Comparison of ENCODE assay signal across 10 cellular contexts in genomic region chr2:219569635-219570034, GRCh38. TPM values are rescaled to one million over a fixed set of nuclear protein-coding genes. Genes with fewer than 3 reads are reported as not detected.
DNase-seq lines count a peak whose midpoint lies in the region; ATAC-seq and TF ChIP-seq lines count a peak whose summit lies in the region.
"Had no signal": no experiment of that assay in that cellular context is flagged by ENCODE, and none has a peak within 500 bp of the region (broad histone marks: within the 10 kb centered on the region; RNA-seq: fewer than 3 reads in every experiment).

No MANE protein-coding gene starts in this region.

- TF ChIP-seq CTCF in AG04450 (IDR thresholded peaks at IDR 0.05; ENCODE audit: low read depth, low read length) (no peak), HFFc6 (IDR thresholded peaks at IDR 0.05) (no peak), dorsolateral prefrontal cortex (IDR thresholded peaks at IDR 0.05 in 54 of 56, conservative IDR thresholded peaks at IDR 0.05 in 2 of 56; ENCODE audit: low read depth in 1 of 56, partially characterized antibody in 56 of 56) (no peak), nephron (IDR thresholded peaks at IDR 0.05; ENCODE audit: unreplicated experiment in 3 of 3) (no peak)

- DNase-seq in AG04450 (ENCODE audit: low read depth, low spot score) (no peak), HFFc6 (no peak), dorsolateral prefrontal cortex (no peak), G401 (ENCODE audit: low spot score) (no peak)
- no peak for DNase-seq in effector CD4-positive, alpha-beta T cell
- DNase-seq in CD8-positive, alpha-beta memory T cell, result no peak
- DNase-seq: activated naive CD4-positive, alpha-beta T cell treated with anti-CD3 and anti-CD28 coated beads for 36 hours; NCI-H446 treated with DMSO at 0.1 percent for 48 hours had no signal

- CTCF ChIA-PET in AG04450 (lab: Charles Lee), result interaction anchor here (4.6 kb wide), 1 partner anchor 9 kb away, joined by 35 read pairs; no protein-coding TSS in a partner anchor
- CTCF ChIA-PET in CD8-positive, alpha-beta memory T cell (lab: Charles Lee), result no interaction called here

- no peak overlapping the region for H3K27ac Mint-ChIP-seq in HFFc6
- peak overlapping the region; percentile 52 to 90 (median 75) for H3K27ac Mint-ChIP-seq in nephron
- peak overlapping the region in 1 of 8 donors; percentile 8 for H3K27ac Mint-ChIP-seq in CD8-positive, alpha-beta memory T cell
- H3K27ac Mint-ChIP-seq: activated naive CD4-positive, alpha-beta T cell treated with anti-CD3 and anti-CD28 coated beads for 36 hours had no signal

- H3K27ac ChIP-seq in AG04450 (ENCODE audit: low read depth, low read length), result no peak overlapping the region
- H3K27ac ChIP-seq in dorsolateral prefrontal cortex, result peak overlapping the region in 17 of 59 donors; percentile 68 to 90 (median 84)
- no peak overlapping the region for H3K27ac ChIP-seq in CD8-positive, alpha-beta memory T cell (ENCODE audit: low read depth, low read length)

- peaks cover 19% of the 10 kb centered on the region for H3K36me3 Mint-ChIP-seq in HFFc6 (ENCODE audit: low read depth)
- H3K36me3 Mint-ChIP-seq in nephron (ENCODE audit: low read depth), result peaks cover 36% of the 10 kb centered on the region
- no peaks in the 10 kb centered on the region for H3K36me3 Mint-ChIP-seq in CD8-positive, alpha-beta memory T cell

- in situ Hi-C loops in G401 (cut with HindIII; ENCODE audit: low sequenced_read_pairs), result no loop called here

- H3K9me3 Mint-ChIP-seq in HFFc6, result no peaks in the 10 kb centered on the region
- H3K9me3 Mint-ChIP-seq in nephron, result no peaks in the 10 kb centered on the region
- peaks cover 0 to 2% (median 0%) of the 10 kb centered on the region in 5 donors for H3K9me3 Mint-ChIP-seq in CD8-positive, alpha-beta memory T cell
- H3K9me3 Mint-ChIP-seq: activated naive CD4-positive, alpha-beta T cell treated with anti-CD3 and anti-CD28 coated beads for 36 hours had no signal

- no peak for ATAC-seq in HG03097 (IDR thresholded peaks at IDR 0.05; ENCODE audit: low FRiP score, unreplicated experiment)

- POLR2A ChIA-PET in AG04450 (lab: Yijun Ruan, JAX), result no interaction called here
- POLR2A ChIA-PET in CD8-positive, alpha-beta memory T cell (lab: Charles Lee), result no interaction called here

- peak overlapping the region; percentile 76 for H3K4me3 Mint-ChIP-seq in HFFc6
- H3K4me3 Mint-ChIP-seq in nephron, result peak overlapping the region; percentile 78 to 85 (median 85)
- H3K4me3 Mint-ChIP-seq in CD8-positive, alpha-beta memory T cell, result peak overlapping the region in 3 of 7 donors; percentile 39 to 47 (median 42)

- H3K4me1 Mint-ChIP-seq in HFFc6 (ENCODE audit: low read depth), result peaks cover 17% of the 10 kb centered on the region
- peaks cover 44% of the 10 kb centered on the region for H3K4me1 Mint-ChIP-seq in nephron
- peaks cover 0 to 7% (median 0%) of the 10 kb centered on the region in 3 donors for H3K4me1 Mint-ChIP-seq in CD8-positive, alpha-beta memory T cell

- H3K27me3 Mint-ChIP-seq in HFFc6 (ENCODE audit: insufficient read depth), result peaks cover 5% of the 10 kb centered on the region
- peaks cover 4% of the 10 kb centered on the region for H3K27me3 Mint-ChIP-seq in nephron (ENCODE audit: low read depth)
- H3K27me3 Mint-ChIP-seq in CD8-positive, alpha-beta memory T cell, result peaks cover 27 to 59% of the 10 kb centered on the region in 2 donors

- intact Hi-C loops in dorsolateral prefrontal cortex (cut with DNase I), result no loop called here

- peaks cover 4% of the 10 kb centered on the region; the same call in 1 of the 2 replicates for H3K9me3 ChIP-seq in AG04450 (ENCODE audit: control insufficient read depth, insufficient read depth, low read length)
- no peaks in the 10 kb centered on the region for H3K9me3 ChIP-seq in CD8-positive, alpha-beta memory T cell (ENCODE audit: low read length)

- no peaks in the 10 kb centered on the region for H3K4me1 ChIP-seq in CD8-positive, alpha-beta memory T cell (ENCODE audit: insufficient read depth, low read length)

- peak overlapping the region; percentile 68; the same call in 1 of the 2 replicates for H3K4me3 ChIP-seq in AG04450 (ENCODE audit: low read depth, low read length)
- H3K4me3 ChIP-seq in dorsolateral prefrontal cortex, result peak overlapping the region in 45 of 59 donors; percentile 36 to 86 (median 70)
- no peak overlapping the region for H3K4me3 ChIP-seq in CD8-positive, alpha-beta memory T cell (ENCODE audit: low read length)

- H3K27me3 ChIP-seq in AG04450 (ENCODE audit: control insufficient read depth, insufficient read depth, low read length), result peaks cover 6% of the 10 kb centered on the region
- H3K27me3 ChIP-seq in dorsolateral prefrontal cortex, result peaks cover 0 to 27% (median 0%) of the 10 kb centered on the region in 45 donors
- H3K27me3 ChIP-seq in CD8-positive, alpha-beta memory T cell (ENCODE audit: insufficient read depth, low read length, poor library complexity, severe bottlenecking), result peaks cover 12% of the 10 kb centered on the region

- no peaks in the 10 kb centered on the region for H3K36me3 ChIP-seq in CD8-positive, alpha-beta memory T cell (ENCODE audit: insufficient read depth, low read length)

RNA-seq across cellular contexts. Expression of gene OBSL1, which starts 1.7 kb away (rescaled TPM):
- polyA plus RNA-seq in AG04450 (2011; rRNA removed), result 35.5 and 46.8 TPM in 2 replicates
- 58.9 and 74.4 TPM in 2 replicates for polyA minus RNA-seq in AG04450 (2011; rRNA and poly(A)+ RNA removed)
- 10 to 100 TPM; 60.0 to 85.2 (median 65.8) TPM for total RNA-seq in HFFc6 (2021; fragmentation: NEBNext Ultra II Directional; extraction: Animal tissue kit (Norgen Biotek cat#: 25700))
- 100 to 1,000 TPM in 54 of 120 experiments, 10 to 100 TPM in 66; 54.9 to 144 (median 98.1) TPM for total RNA-seq in dorsolateral prefrontal cortex
- total RNA-seq in G401 (2014; rRNA removed; shearing (Covaris generic)), result 106 and 117 TPM in 2 replicates
- total RNA-seq in CD8-positive, alpha-beta memory T cell, result under 1 TPM; 0.48 to 0.69 TPM
- polyA plus RNA-seq in CD8-positive, alpha-beta memory T cell, result not detected

RNA-seq across cellular contexts. Expression of gene INHA, which starts 2.5 kb away (rescaled TPM):
- 0.12 and 0.29 TPM in 2 replicates for polyA plus RNA-seq in AG04450 (2011; rRNA removed)
- 0.17 and 0.18 TPM in 2 replicates for polyA minus RNA-seq in AG04450 (2011; rRNA and poly(A)+ RNA removed)
- total RNA-seq in HFFc6 (2021; fragmentation: NEBNext Ultra II Directional; extraction: Animal tissue kit (Norgen Biotek cat#: 25700)), result under 1 TPM in 5 of 6 experiments, not detected in 1; 0.14 to 0.45 (median 0.25) TPM
- 1 to 10 TPM in 111 of 120 experiments, under 1 TPM in 8, not detected in 1; 0.54 to 6.4 (median 2.5) TPM for total RNA-seq in dorsolateral prefrontal cortex
- total RNA-seq in G401 (2014; rRNA removed; shearing (Covaris generic)), result 1.3 TPM in 1 of 2 replicates, not detected in the other
- total RNA-seq in CD8-positive, alpha-beta memory T cell, result not detected
- polyA plus RNA-seq in CD8-positive, alpha-beta memory T cell, result not detected
- total RNA-seq: activated naive CD4-positive, alpha-beta T cell treated with anti-CD3 and anti-CD28 coated beads for 36 hours had no signal

RNA-seq across cellular contexts. Expression of gene TMEM198, which starts 25.8 kb away (rescaled TPM):
- 0.83 and 1.2 TPM in 2 replicates for polyA plus RNA-seq in AG04450 (2011; rRNA removed)
- 0.13 and 0.60 TPM in 2 replicates for polyA minus RNA-seq in AG04450 (2011; rRNA and poly(A)+ RNA removed)
- 1 to 10 TPM; 2.3 to 2.8 (median 2.7) TPM for total RNA-seq in HFFc6 (2021; fragmentation: NEBNext Ultra II Directional; extraction: Animal tissue kit (Norgen Biotek cat#: 25700))
- 10 to 100 TPM in 116 of 120 experiments, 1 to 10 TPM in 4; 8.5 to 24.9 (median 16.0) TPM for total RNA-seq in dorsolateral prefrontal cortex
- 9.0 and 11.1 TPM in 2 replicates for total RNA-seq in G401 (2014; rRNA removed; shearing (Covaris generic))
- total RNA-seq in CD8-positive, alpha-beta memory T cell, result 1 to 10 TPM; 5.2 to 6.0 TPM
- not detected for polyA plus RNA-seq in CD8-positive, alpha-beta memory T cell

RNA-seq across cellular contexts. Expression of gene CHPF, which starts 26.0 kb away (rescaled TPM):
- polyA plus RNA-seq in AG04450 (2011; rRNA removed), result 24.4 and 37.2 TPM in 2 replicates
- polyA minus RNA-seq in AG04450 (2011; rRNA and poly(A)+ RNA removed), result 11.5 and 12.1 TPM in 2 replicates
- 100 to 1,000 TPM; 116 to 190 (median 139) TPM for total RNA-seq in HFFc6 (2021; fragmentation: NEBNext Ultra II Directional; extraction: Animal tissue kit (Norgen Biotek cat#: 25700))
- 10 to 100 TPM; 28.8 to 59.4 (median 41.7) TPM for total RNA-seq in dorsolateral prefrontal cortex
- total RNA-seq in G401 (2014; rRNA removed; shearing (Covaris generic)), result 87.3 and 89.2 TPM in 2 replicates
- 10 to 100 TPM; 32.9 to 36.5 TPM for total RNA-seq in CD8-positive, alpha-beta memory T cell
- 8.7 TPM for polyA plus RNA-seq in CD8-positive, alpha-beta memory T cell

RNA-seq across cellular contexts. Expression of gene STK11IP, which starts 28.0 kb away (rescaled TPM):
- polyA plus RNA-seq in AG04450 (2011; rRNA removed), result 7.7 and 11.8 TPM in 2 replicates
- 17.2 and 18.5 TPM in 2 replicates for polyA minus RNA-seq in AG04450 (2011; rRNA and poly(A)+ RNA removed)
- total RNA-seq in HFFc6 (2021; fragmentation: NEBNext Ultra II Directional; extraction: Animal tissue kit (Norgen Biotek cat#: 25700)), result 10 to 100 TPM; 17.4 to 21.5 (median 18.9) TPM
- 10 to 100 TPM; 24.7 to 91.0 (median 46.3) TPM for total RNA-seq in dorsolateral prefrontal cortex
- total RNA-seq in G401 (2014; rRNA removed; shearing (Covaris generic)), result 22.8 and 35.2 TPM in 2 replicates
- 10 to 100 TPM; 26.2 to 32.2 TPM for total RNA-seq in CD8-positive, alpha-beta memory T cell
- 12.6 TPM for polyA plus RNA-seq in CD8-positive, alpha-beta memory T cell

Comparison
In these comparisons a context has a peak if more than half of its experiments do, and no peak if none do; other contexts are left out.
1. RNA of gene OBSL1, which starts 1.7 kb away (total RNA-seq): 106 to 117 TPM in G401, 54.9 to 144 TPM in dorsolateral prefrontal cortex and 60.0 to 85.2 TPM in HFFc6; 0.48 to 0.69 TPM in CD8-positive, alpha-beta memory T cell; every median in the first group is over 10 times any median in the second.